ENCODE assay signal across 10 cellular contexts in the genomic region with DNA sequence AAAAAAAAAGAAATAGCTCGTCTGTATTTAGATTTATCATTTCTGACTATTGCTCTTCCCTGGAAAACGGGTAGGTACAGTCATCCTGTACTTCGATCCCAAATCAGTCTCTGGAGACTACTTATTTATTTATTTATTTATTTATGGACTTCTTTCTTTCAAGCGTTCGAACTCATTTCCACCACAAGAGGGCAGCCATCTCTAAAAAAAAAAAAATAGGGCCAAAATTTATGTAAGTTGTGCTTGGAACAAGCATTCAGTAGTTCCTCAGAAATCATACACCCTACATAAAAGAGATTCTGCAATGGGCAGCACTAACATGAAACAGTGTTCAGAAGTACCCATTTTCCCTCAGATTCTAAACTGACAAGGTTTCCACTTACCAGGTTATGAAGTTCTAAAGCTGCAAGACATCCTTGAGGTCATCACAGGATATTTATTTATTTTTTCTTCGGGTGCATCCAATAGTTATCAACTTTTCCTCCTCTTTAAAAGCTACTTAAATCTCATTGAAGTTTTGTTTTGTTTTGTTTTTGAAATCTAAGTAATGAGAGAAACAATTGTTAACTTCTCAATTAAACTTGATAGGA. TPM values are rescaled to one million over a fixed set of nuclear protein-coding genes. Genes with fewer than 3 reads are reported as not detected.
DNase-seq lines count a peak whose midpoint lies in the region; ATAC-seq and TF ChIP-seq lines count a peak whose summit lies in the region.
"Had no signal": no experiment of that assay in that cellular context is flagged by ENCODE, and none has a peak within 500 bp of the region (broad histone marks: within the 10 kb centered on the region; RNA-seq: fewer than 3 reads in every experiment).

No MANE protein-coding gene starts in this region.

- H3K9me3 Mint-ChIP-seq in progenitor cell of endocrine pancreas (ENCODE audit: low read depth), result no peaks in the 10 kb centered on the region

- peaks cover 8% of the 10 kb centered on the region for H3K27me3 Mint-ChIP-seq in progenitor cell of endocrine pancreas

- H3K4me1 Mint-ChIP-seq in progenitor cell of endocrine pancreas (ENCODE audit: low read depth), result peaks cover 11% of the 10 kb centered on the region

- no peaks in the 10 kb centered on the region for H3K9me3 ChIP-seq in esophagus squamous epithelium
- H3K9me3 ChIP-seq: SJCRH30 had no signal

- WGBS in esophagus squamous epithelium, 2 donors, result 11 to 14% methylated on average over 6 of the region's 6 CpGs

- no peaks in the 10 kb centered on the region for H3K36me3 Mint-ChIP-seq in progenitor cell of endocrine pancreas (ENCODE audit: insufficient read depth)

- H3K27ac ChIP-seq in esophagus squamous epithelium, result no peak overlapping the region
- H3K27ac ChIP-seq: SJCRH30 had no signal

- H3K4me1 ChIP-seq in esophagus squamous epithelium, result peaks cover 0 to 49% (median 9%) of the 10 kb centered on the region in 3 donors
- H3K4me1 ChIP-seq: SJCRH30 had no signal

- H3K4me3 Mint-ChIP-seq in progenitor cell of endocrine pancreas (ENCODE audit: low read depth), result no peak overlapping the region
- H3K4me3 Mint-ChIP-seq: naive thymus-derived CD4-positive, alpha-beta T cell had no signal

- H3K27me3 ChIP-seq in esophagus squamous epithelium, result peaks cover 0 to 30% (median 0%) of the 10 kb centered on the region in 4 donors
- H3K27me3 ChIP-seq: SJCRH30 had no signal

- H3K4me3 ChIP-seq in esophagus squamous epithelium, result no peak overlapping the region
- H3K4me3 ChIP-seq: SJCRH30 had no signal

- TF ChIP-seq CTCF in esophagus squamous epithelium (IDR thresholded peaks at IDR 0.05) (peak in 5 of 6 experiments; percentile 13 to 62 (median 53)), progenitor cell of endocrine pancreas (IDR thresholded peaks at IDR 0.05; ENCODE audit: unreplicated experiment) (peak; percentile 70)

- intact Hi-C loops in esophagus squamous epithelium (cut with DNase I), result loop anchor here (10.0 kb wide), 1 partner anchor 131 kb away; no protein-coding TSS in a partner anchor

- H3K36me3 ChIP-seq in esophagus squamous epithelium, result no peaks in the 10 kb centered on the region
- H3K36me3 ChIP-seq: SJCRH30 had no signal

- no peak overlapping the region for H3K27ac Mint-ChIP-seq in progenitor cell of endocrine pancreas
- H3K27ac Mint-ChIP-seq: naive thymus-derived CD4-positive, alpha-beta T cell had no signal

- ATAC-seq in GM19463 (IDR thresholded peaks at IDR 0.05; ENCODE audit: unreplicated experiment), result no peak
- no peak for ATAC-seq in GM19397 (IDR thresholded peaks at IDR 0.05; ENCODE audit: unreplicated experiment)
- ATAC-seq: naive thymus-derived CD4-positive, alpha-beta T cell had no signal

- DNase-seq in DMS79 (lab: John Stamatoyannopoulos, UW) (peak; percentile 8), LHCN-M2 (ENCODE audit: low read depth) (peak; percentile 60), OCI-M1 (lab: John Stamatoyannopoulos, UW) (peak; percentile 71), esophagus squamous epithelium (lab: John Stamatoyannopoulos, UW) (no peak), progenitor cell of endocrine pancreas (ENCODE audit: low spot score, unreplicated experiment) (no peak), OCI-M2 (lab: John Stamatoyannopoulos, UW; ENCODE audit: unreplicated experiment) (no peak)

- TF ChIP-seq POLR2A in esophagus squamous epithelium (IDR thresholded peaks at IDR 0.05), result no peak

RNA-seq across cellular contexts. Expression of a gene that starts 1.9 kb away (rescaled TPM):
- 1.0 and 1.4 TPM in 2 replicates for total RNA-seq in LHCN-M2 (2014; rRNA removed)
- polyA plus RNA-seq in LHCN-M2 (2012), result 0.02 TPM
- 1 to 10 TPM; 3.5 to 7.6 (median 5.4) TPM for total RNA-seq in esophagus squamous epithelium
- total RNA-seq in progenitor cell of endocrine pancreas, result 17.6 and 21.1 TPM in 2 replicates
- total RNA-seq: SJCRH30 had no signal
- polyA plus RNA-seq: naive thymus-derived CD4-positive, alpha-beta T cell had no signal

Comparison
In these comparisons a context has a peak if more than half of its experiments do, and no peak if none do; other contexts are left out.
1. DNase-seq: peak in DMS79 (single experiment), LHCN-M2 (single experiment) and OCI-M1 (single experiment); none in esophagus squamous epithelium (single experiment), progenitor cell of endocrine pancreas (single experiment) and OCI-M2 (single experiment).